ENCODE assay signal across 20 cellular contexts in the genomic region with DNA sequence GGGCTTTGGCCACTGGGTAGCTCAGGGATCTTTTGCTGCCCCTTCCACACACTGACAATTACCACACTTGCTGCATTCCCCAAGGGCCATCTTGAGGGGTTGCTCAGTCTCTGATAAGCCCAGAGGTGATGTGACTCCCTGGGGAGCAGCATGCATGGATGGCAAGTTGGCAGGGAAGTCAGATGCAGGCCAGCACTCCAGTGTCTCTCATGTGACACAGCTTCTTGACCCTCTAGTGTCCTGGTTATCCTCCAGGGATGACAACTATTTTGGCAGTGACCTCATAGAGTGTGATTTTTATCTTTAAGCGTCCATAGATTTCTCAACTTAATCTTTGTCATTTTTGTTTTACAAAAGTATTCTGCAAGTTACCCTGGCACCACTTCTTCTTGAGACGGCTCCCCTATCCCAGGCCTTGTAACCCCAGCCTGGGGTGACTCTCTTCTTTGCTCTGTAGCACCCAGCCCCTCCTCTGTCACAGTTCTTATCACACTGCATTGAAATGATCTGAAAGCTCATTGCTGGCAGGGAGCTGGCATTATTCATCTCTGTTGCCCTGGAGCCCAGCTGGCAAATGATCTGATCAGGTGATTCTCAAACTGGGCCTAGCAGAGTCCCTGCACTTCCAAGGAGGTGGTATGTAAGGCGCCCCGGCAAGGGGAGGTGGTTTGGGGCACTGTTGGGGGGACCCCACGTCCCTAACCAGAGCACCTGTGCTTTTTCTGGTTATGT.
DNase-seq lines count a peak whose midpoint lies in the region; ATAC-seq and TF ChIP-seq lines count a peak whose summit lies in the region.
"Had no signal": no experiment of that assay in that cellular context is flagged by ENCODE, and none has a peak within 500 bp of the region (broad histone marks: within the 10 kb centered on the region; RNA-seq: fewer than 3 reads in every experiment).

No MANE protein-coding gene starts in this region.

- H2AFZ ChIP-seq in SK-N-SH (ENCODE audit: low read depth), result peak overlapping the region; percentile 72; the same call in 1 of the 2 replicates
- H2AFZ ChIP-seq: hepatocyte had no signal

- POLR2A ChIA-PET in SK-N-SH (lab: Yijun Ruan, JAX), result interaction anchor here (0.6 to 0.8 kb wide), 2 partner anchors 23 to 1109 kb away, joined by 3 to 5 read pairs; no protein-coding TSS in a partner anchor

- TF ChIP-seq RAD21 in SK-N-SH (IDR thresholded peaks at IDR 0.05; ENCODE audit: low read length), result no peak; the same call in 1 of the 2 replicates

- H3K36me3 Mint-ChIP-seq in activated T-cell treated with anti-CD3 and anti-CD28 coated beads, Interleukin-2, amount 50 U/mL, for 4 hours (ENCODE audit: insufficient read depth), result no peaks in the 10 kb centered on the region
- H3K36me3 Mint-ChIP-seq: activated naive CD8-positive, alpha-beta T cell treated with anti-CD3 and anti-CD28 coated beads for 36 hours had no signal

- H3K9me3 ChIP-seq in SK-N-SH (no peaks in the 10 kb centered on the region), left ventricle myocardium inferior (replicated peaks) (no peaks in the 10 kb centered on the region), gastrocnemius medialis (no peaks in the 10 kb centered on the region)

- no peak for TF ChIP-seq CTCF in SK-N-SH (IDR thresholded peaks at IDR 0.05)
- no peak for TF ChIP-seq CTCF in left ventricle myocardium inferior (IDR thresholded peaks at IDR 0.05; ENCODE audit: borderline replicate concordance)
- TF ChIP-seq CTCF in gastrocnemius medialis (IDR thresholded peaks at IDR 0.05 in 4 of 5, conservative IDR thresholded peaks at IDR 0.05 in 1 of 5), result no peak

- no peaks in the 10 kb centered on the region for H3K27me3 ChIP-seq in SK-N-SH (ENCODE audit: insufficient read depth)
- no peaks in the 10 kb centered on the region for H3K27me3 ChIP-seq in left ventricle myocardium inferior (ENCODE audit: low read depth)
- no peaks in the 10 kb centered on the region for H3K27me3 ChIP-seq in gastrocnemius medialis
- H3K27me3 ChIP-seq: cardiac muscle cell, hepatocyte had no signal

- no peaks in the 10 kb centered on the region for H4K20me1 ChIP-seq in SK-N-SH (ENCODE audit: insufficient read depth)

- in situ Hi-C loops in gastrocnemius medialis (cut with MboI; ENCODE audit: low sequenced_read_pairs in 4 of 4), result loop anchor here in 1 of 4 donors (5.0 kb wide), 1 partner anchor 71 kb away; a partner anchor contains a TSS

- H3K4me3 Mint-ChIP-seq in activated T-cell treated with anti-CD3 and anti-CD28 coated beads, Interleukin-2, amount 50 U/mL, for 4 hours, result no peak overlapping the region
- H3K4me3 Mint-ChIP-seq: activated CD8-positive, alpha-beta T cell treated with anti-CD3 and anti-CD28 coated beads for 36 hours; activated naive CD8-positive, alpha-beta T cell treated with anti-CD3 and anti-CD28 coated beads for 36 hours; B cell had no signal

- TF ChIP-seq POLR2A in gastrocnemius medialis (IDR thresholded peaks at IDR 0.05), result no peak

- H3K4me2 ChIP-seq in SK-N-SH, result peak overlapping the region; percentile 43
- H3K4me2 ChIP-seq: hepatocyte had no signal

- H3K36me3 ChIP-seq in SK-N-SH (replicated peaks in 1 of 2; ENCODE audit: control insufficient read depth in 1 of 2, insufficient read depth in 2 of 2, low read length in 1 of 2) (no peaks in the 10 kb centered on the region), left ventricle myocardium inferior (no peaks in the 10 kb centered on the region), gastrocnemius medialis (no peaks in the 10 kb centered on the region)
- H3K36me3 ChIP-seq: cardiac muscle cell, WERI-Rb-1 had no signal

- peak; percentile 58 for DNase-seq in EH (ENCODE audit: low read depth)
- DNase-seq in SK-N-SH, result peak; percentile 74
- peak; percentile 53 for DNase-seq in left ventricle myocardium inferior
- DNase-seq in gastrocnemius medialis, result peak in 1 of 2 donors; percentile 37
- no peak for DNase-seq in NCI-H1930 (lab: John Stamatoyannopoulos, UW)
- no peak for DNase-seq in activated T-cell treated with anti-CD3 and anti-CD28 coated beads, Interleukin-2, amount 50 U/mL, for 4 hours
- DNase-seq: activated CD8-positive, alpha-beta T cell treated with anti-CD3 and anti-CD28 coated beads for 36 hours; activated naive CD8-positive, alpha-beta T cell treated with anti-CD3 and anti-CD28 coated beads for 36 hours; effector CD4-positive, alpha-beta T cell; NCI-H1105; NCI-H2171; nucleus accumbens; stimulated activated CD4-positive, alpha-beta T cell treated with anti-CD3 and anti-CD28 coated beads, Interleukin-4, amount 100 ng/mL, for 4 hours; stimulated activated CD8-positive, alpha-beta memory T cell treated with anti-CD3 and anti-CD28 coated beads, Interleukin-4, amount 100 ng/mL, for 48 hours; WERI-Rb-1 had no signal

- no peak overlapping the region for H3K4me3 ChIP-seq in SK-N-SH (ENCODE audit: low read depth in 2 of 2, low read length in 1 of 2)
- H3K4me3 ChIP-seq in left ventricle myocardium inferior, result peak overlapping the region; percentile 45
- no peak overlapping the region for H3K4me3 ChIP-seq in gastrocnemius medialis
- H3K4me3 ChIP-seq: cardiac muscle cell, hepatocyte had no signal

- peaks cover 4 to 29% of the 10 kb centered on the region in 2 experiments for H3K4me1 ChIP-seq in SK-N-SH (ENCODE audit: control insufficient read depth in 1 of 2, insufficient read depth in 2 of 2, low read depth in 1 of 2, low read length in 1 of 2)
- peaks cover 81% of the 10 kb centered on the region for H3K4me1 ChIP-seq in left ventricle myocardium inferior
- peaks cover 88 to 93% of the 10 kb centered on the region in 2 donors for H3K4me1 ChIP-seq in gastrocnemius medialis

- H3K4me1 Mint-ChIP-seq in activated T-cell treated with anti-CD3 and anti-CD28 coated beads, Interleukin-2, amount 50 U/mL, for 4 hours (ENCODE audit: low read depth), result peaks cover 13% of the 10 kb centered on the region

- 0 out of 2 replicates have a peak overlapping the region, but pooled peaks have one; percentile 9 for H3K9ac ChIP-seq in SK-N-SH

- H3K27me3 Mint-ChIP-seq in activated T-cell treated with anti-CD3 and anti-CD28 coated beads, Interleukin-2, amount 50 U/mL, for 4 hours (ENCODE audit: low read depth), result no peaks in the 10 kb centered on the region
- H3K27me3 Mint-ChIP-seq: B cell had no signal

- CTCF ChIA-PET in SK-N-SH (lab: Yijun Ruan, JAX), result interaction anchor here (1.2 to 6.4 kb wide), 2 partner anchors 76 to 80 kb away, joined by 4 to 27 read pairs; no protein-coding TSS in a partner anchor

- ATAC-seq in gastrocnemius medialis (no peak), HG02970 (IDR thresholded peaks at IDR 0.05; ENCODE audit: low FRiP score, unreplicated experiment) (no peak)
- no peak for ATAC-seq in activated CD4-positive, CD25-positive, alpha-beta regulatory T cell treated with anti-CD3 and anti-CD28 coated beads, Interleukin-2, amount 50 U/mL, for 24 hours
- no peak for ATAC-seq in activated T-cell treated with anti-CD3 and anti-CD28 coated beads, Interleukin-2, amount 50 U/mL, for 4 hours
- ATAC-seq: activated CD8-positive, alpha-beta T cell treated with anti-CD3 and anti-CD28 coated beads for 36 hours had no signal

- H3K9me2 ChIP-seq in SK-N-SH, result no peaks in the 10 kb centered on the region

- WGBS in SK-N-SH (ENCODE audit: low lambda C conversion rate), result 34% methylated on average over 5 of the region's 5 CpGs

- H3K79me2 ChIP-seq in SK-N-SH (ENCODE audit: insufficient read depth), result no peaks in the 10 kb centered on the region
- H3K79me2 ChIP-seq: hepatocyte had no signal

- peak overlapping the region; percentile 60 to 69 for H3K27ac ChIP-seq in SK-N-SH (ENCODE audit: low read depth in 2 of 2, low read length in 1 of 2)
- H3K27ac ChIP-seq in left ventricle myocardium inferior (replicated peaks), result peak overlapping the region; percentile 92
- H3K27ac ChIP-seq in gastrocnemius medialis, result peak overlapping the region; percentile 84 to 95 (median 94)
- H3K27ac ChIP-seq: cardiac muscle cell, hepatocyte, WERI-Rb-1 had no signal

- peak in 1 of 2 experiments; percentile 68; a peak in 1 of 4 replicates for TF ChIP-seq EP300 in SK-N-SH (IDR thresholded peaks at IDR 0.05; ENCODE audit: borderline replicate concordance in 1 of 2, low read depth in 1 of 2, low read length in 1 of 2)

- intact Hi-C loops in left ventricle myocardium inferior (cut with micrococcal nuclease), result no loop called here
- intact Hi-C loops in gastrocnemius medialis (cut with DNase I; ENCODE audit: low total_unique reads), result loop anchor here (2.0 to 5.0 kb wide), 2 partner anchors 70 to 311 kb away; a partner anchor contains a TSS

- H3K9me3 Mint-ChIP-seq in activated T-cell treated with anti-CD3 and anti-CD28 coated beads, Interleukin-2, amount 50 U/mL, for 4 hours, result no peaks in the 10 kb centered on the region
- H3K9me3 Mint-ChIP-seq: activated CD8-positive, alpha-beta T cell treated with anti-CD3 and anti-CD28 coated beads for 36 hours; activated naive CD8-positive, alpha-beta T cell treated with anti-CD3 and anti-CD28 coated beads for 36 hours had no signal

- no peaks in the 10 kb centered on the region for H3F3A ChIP-seq in SK-N-SH (replicated peaks; ENCODE audit: insufficient read depth)

TF ChIP-seq in SK-N-SH, 30 proteins besides CTCF, POLR2A, EP300 and RAD21:
- no peak for TF ChIP-seq SIN3A (IDR thresholded peaks at IDR 0.05; ENCODE audit: borderline replicate concordance, low read depth, low read length)
- TF ChIP-seq GATA2 (CRISPR knock-in tag; IDR thresholded peaks at IDR 0.05), result peak; percentile 93
- TF ChIP-seq FOXJ3 (CRISPR knock-in tag; IDR thresholded peaks at IDR 0.05), result 0 out of 2 replicates have a peak, but pooled peaks have one; percentile 8
- TF ChIP-seq TCF12 (IDR thresholded peaks at IDR 0.05), result peak; percentile 68
- TF ChIP-seq EZH2phosphoT487 (IDR thresholded peaks at IDR 0.05; ENCODE audit: borderline replicate concordance, low read depth), result no peak
- TF ChIP-seq CHD2 (IDR thresholded peaks at IDR 0.05; ENCODE audit: low read length, partially characterized antibody), result peak; percentile 15
- peak; percentile 12; the same call in 1 of the 2 replicates for TF ChIP-seq NFIC (IDR thresholded peaks at IDR 0.05; ENCODE audit: borderline replicate concordance)
- 0 out of 2 replicates have a peak, but pooled peaks have one; percentile 50 for TF ChIP-seq MXI1 (IDR thresholded peaks at IDR 0.05; ENCODE audit: low read depth, low read length)

Comparison
In these comparisons a context has a peak if more than half of its experiments do, and no peak if none do; other contexts are left out.
1. DNase-seq: peak in EH (single experiment), SK-N-SH (single experiment) and left ventricle myocardium inferior (single experiment); none in NCI-H1930 (0 of 2) and activated T-cell treated with anti-CD3 and anti-CD28 coated beads, Interleukin-2, amount 50 U/mL, for 4 hours (single experiment).
2. Peak in every context shown above with its lines, with median percentiles within 50 percentile points of each other: H3K27ac ChIP-seq.